In genomic region chr10:44864637-44865288, GRCh38 we compare ENCODE assay signal across 8 cellular contexts. TPM values are rescaled to one million over a fixed set of nuclear protein-coding genes. Genes with fewer than 3 reads are reported as not detected.
A peak's percentile ranks its signal among the peaks of the same experiment; 100 is the strongest.
DNase-seq lines count a peak whose midpoint lies in the region; ATAC-seq, FAIRE-seq and TF ChIP-seq lines count a peak whose summit lies in the region.

No MANE protein-coding gene starts in this region.

- H3K27me3 ChIP-seq in MM.1S (replicated peaks; ENCODE audit: insufficient read depth, low read length) (no peaks in the 10 kb centered on the region), pancreas (no peaks in the 10 kb centered on the region), thyroid gland (no peaks in the 10 kb centered on the region)

- H4K20me1 ChIP-seq in MM.1S (ENCODE audit: insufficient read depth, low read length): no peaks in the 10 kb centered on the region

- no peak overlapping the region for H3K27ac Mint-ChIP-seq in activated naive CD8-positive, alpha-beta T cell treated with anti-CD3 and anti-CD28 coated beads, Interleukin-2, amount 10 ng/mL, durations not matched to agents 7 days and 5 days

- H3K9me3 Mint-ChIP-seq in activated naive CD8-positive, alpha-beta T cell treated with anti-CD3 and anti-CD28 coated beads, Interleukin-2, amount 10 ng/mL, durations not matched to agents 7 days and 5 days: no peaks in the 10 kb centered on the region

- 1% methylated on average over 42 of the region's 42 CpGs for WGBS in pancreas, 2 donors
- WGBS in thyroid gland, 2 donors: 1 to 2% methylated on average over 22 to 35 of the region's 42 CpGs

- H3K9me2 ChIP-seq in MM.1S (replicated peaks; ENCODE audit: insufficient read depth, low read length): no peaks in the 10 kb centered on the region

- intact Hi-C loops in Right ventricle myocardium superior (cut with DNase I) (loop anchor here (2.0 kb wide), 1 partner anchor 1192 kb away; no protein-coding TSS in a partner anchor), pancreas (cut with DNase I) (loop anchor here in 2 of 3 donors (5.0 kb wide), 1 partner anchor 1192 kb away; no protein-coding TSS in a partner anchor), thyroid gland (cut with DNase I) (no loop called here)

- H3K4me1 Mint-ChIP-seq in activated naive CD8-positive, alpha-beta T cell treated with anti-CD3 and anti-CD28 coated beads, Interleukin-2, amount 10 ng/mL, durations not matched to agents 7 days and 5 days: peaks cover 15% of the 10 kb centered on the region

- peak; percentile 73 for DNase-seq in HCEC 1CT
- DNase-seq in MM.1S: peak; percentile 86
- DNase-seq in SKM-1 treated with dmso at 0.1 percent for 144 hours (lab: John Stamatoyannopoulos, UW; ENCODE audit: unreplicated experiment): peak; percentile 71
- DNase-seq in activated naive CD8-positive, alpha-beta T cell treated with anti-CD3 and anti-CD28 coated beads, Interleukin-2, amount 10 ng/mL, durations not matched to agents 7 days and 5 days: peak; percentile 93
- peak; percentile 95 for DNase-seq in Right ventricle myocardium superior
- DNase-seq in pancreas: peak; percentile 87 to 100 (median 96)
- DNase-seq in thyroid gland: peak; percentile 91 to 93

- no peaks in the 10 kb centered on the region for H3K36me3 ChIP-seq in ES-I3 (ENCODE audit: insufficient read depth, low read length)
- no peaks in the 10 kb centered on the region for H3K36me3 ChIP-seq in MM.1S (replicated peaks; ENCODE audit: insufficient read depth, low read length)
- H3K36me3 ChIP-seq in pancreas: no peaks in the 10 kb centered on the region
- H3K36me3 ChIP-seq in thyroid gland: no peaks in the 10 kb centered on the region

- peak overlapping the region; percentile 91 for H3K4me3 Mint-ChIP-seq in activated naive CD8-positive, alpha-beta T cell treated with anti-CD3 and anti-CD28 coated beads, Interleukin-2, amount 10 ng/mL, durations not matched to agents 7 days and 5 days

- no peaks in the 10 kb centered on the region for H3K9me3 ChIP-seq in ES-I3 (ENCODE audit: control insufficient read depth, insufficient read depth, low read length)
- no peaks in the 10 kb centered on the region for H3K9me3 ChIP-seq in MM.1S (replicated peaks; ENCODE audit: insufficient read depth, low read length)
- H3K9me3 ChIP-seq in pancreas: no peaks in the 10 kb centered on the region
- H3K9me3 ChIP-seq in thyroid gland: no peaks in the 10 kb centered on the region

- peaks cover 6% of the 10 kb centered on the region; the same call in 1 of the 2 replicates for H3F3A ChIP-seq in MM.1S (ENCODE audit: insufficient read depth, low read length)

- peak overlapping the region; percentile 92 for H2AFZ ChIP-seq in MM.1S (ENCODE audit: low read length)

- H3K4me3 ChIP-seq in MM.1S (ENCODE audit: low read length) (peak overlapping the region; percentile 64), pancreas (peak overlapping the region; percentile 5 to 48 (median 30)), thyroid gland (replicated peaks in 1 of 3) (peak overlapping the region in 2 of 3 donors; percentile 11 to 36)

- FAIRE-seq in pancreas (lab: Jason Lieb, UNC): no peak

- peak overlapping the region; percentile 70 for H3K9ac ChIP-seq in ES-I3 (ENCODE audit: low read depth, low read length)
- H3K9ac ChIP-seq in MM.1S (ENCODE audit: low read length): peak overlapping the region; percentile 55

- H3K79me2 ChIP-seq in MM.1S (ENCODE audit: low read length): no peaks in the 10 kb centered on the region

- no peaks in the 10 kb centered on the region for H3K36me3 Mint-ChIP-seq in activated naive CD8-positive, alpha-beta T cell treated with anti-CD3 and anti-CD28 coated beads, Interleukin-2, amount 10 ng/mL, durations not matched to agents 7 days and 5 days

- TF ChIP-seq POLR2A in thyroid gland (IDR thresholded peaks at IDR 0.05): peak in 1 of 2 donors; percentile 22

- 0 out of 2 replicates have a peak overlapping the region, but pooled peaks have one; percentile 22 for H3K27ac ChIP-seq in MM.1S (ENCODE audit: low read length)
- peak overlapping the region in 3 of 4 donors; percentile 56 to 75 (median 71) for H3K27ac ChIP-seq in pancreas
- peak overlapping the region; percentile 8 to 67 (median 66) for H3K27ac ChIP-seq in thyroid gland

- peaks cover 4% of the 10 kb centered on the region; the same call in 1 of the 2 replicates for H3K4me1 ChIP-seq in ES-I3 (ENCODE audit: insufficient read depth, low read length)
- peaks cover 32% of the 10 kb centered on the region for H3K4me1 ChIP-seq in MM.1S (ENCODE audit: low read length)
- peaks cover 0 to 5% (median 4%) of the 10 kb centered on the region in 3 donors for H3K4me1 ChIP-seq in pancreas
- H3K4me1 ChIP-seq in thyroid gland: peaks cover 0 to 6% of the 10 kb centered on the region in 2 donors

- POLR2A ChIA-PET in activated naive CD8-positive, alpha-beta T cell treated with anti-CD3 and anti-CD28 coated beads, Interleukin-2, amount 10 ng/mL, durations not matched to agents 7 days and 5 days (lab: Charles Lee): no interaction called here

- ATAC-seq in activated naive CD8-positive, alpha-beta T cell treated with anti-CD3 and anti-CD28 coated beads, Interleukin-2, amount 10 ng/mL, durations not matched to agents 7 days and 5 days (ENCODE audit: low read depth): peak; percentile 91
- ATAC-seq in Right ventricle myocardium superior (ENCODE audit: poor library complexity): peak; percentile 98
- peak; percentile 94 to 97 (median 96) for ATAC-seq in pancreas

- H3K4me2 ChIP-seq in MM.1S (ENCODE audit: low read depth, low read length): peak overlapping the region; percentile 66

- TF ChIP-seq CTCF in MM.1S (IDR thresholded peaks at IDR 0.05; ENCODE audit: low read length) (peak; percentile 95), pancreas (IDR thresholded peaks at IDR 0.05) (peak; percentile 95 to 98 (median 98)), thyroid gland (IDR thresholded peaks at IDR 0.05) (peak; percentile 90 to 98 (median 96))

- peaks cover 45% of the 10 kb centered on the region for H3K27me3 Mint-ChIP-seq in activated naive CD8-positive, alpha-beta T cell treated with anti-CD3 and anti-CD28 coated beads, Interleukin-2, amount 10 ng/mL, durations not matched to agents 7 days and 5 days

RNA-seq across cellular contexts. Expression of gene TMEM72, which starts 46.4 kb away (rescaled TPM):
- not detected for total RNA-seq in activated naive CD8-positive, alpha-beta T cell treated with anti-CD3 and anti-CD28 coated beads, Interleukin-2, amount 10 ng/mL, durations not matched to agents 7 days and 5 days
- total RNA-seq in Right ventricle myocardium superior: not detected
- total RNA-seq in pancreas: 1 to 10 TPM; 1.2 to 2.8 (median 2.3) TPM
- polyA plus RNA-seq in pancreas: 1 to 10 TPM; 4.6 to 7.7 TPM
- total RNA-seq in thyroid gland: not detected

Comparison
In these comparisons a context has a peak if more than half of its experiments do, and no peak if none do; other contexts are left out.
1. Peak in every context shown above with its lines: DNase-seq, ATAC-seq, H3K4me3 ChIP-seq and H3K27ac ChIP-seq.